ENCODE assay signal across 13 cellular contexts in the genomic region with DNA sequence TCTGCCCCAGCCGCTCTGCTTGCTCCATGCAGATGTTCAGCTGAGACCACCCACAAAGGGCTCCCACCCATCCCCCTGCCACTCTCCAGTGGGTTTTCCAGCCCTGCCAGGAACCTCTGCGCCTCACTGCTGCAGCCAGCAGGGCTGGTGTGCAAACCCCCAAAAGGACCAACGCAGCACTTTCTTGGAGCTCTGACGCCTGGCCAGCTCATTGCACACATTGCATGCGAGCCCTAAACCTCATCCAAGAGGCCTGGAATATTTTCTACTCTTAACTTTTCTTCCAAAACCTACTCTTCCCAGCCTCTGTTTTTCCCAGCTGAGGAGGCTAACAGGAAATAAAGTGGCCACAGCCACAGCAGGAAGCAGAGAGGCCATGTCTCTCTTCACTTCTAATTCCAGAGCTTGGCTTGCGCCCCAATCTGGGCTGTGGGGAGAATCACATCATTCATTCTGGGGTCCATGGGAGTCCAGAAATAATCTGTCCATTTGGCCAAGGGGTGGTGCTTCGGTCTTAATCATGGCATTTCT. TPM values are rescaled to one million over a fixed set of nuclear protein-coding genes. Genes with fewer than 3 reads are reported as not detected.
DNase-seq lines count a peak whose midpoint lies in the region; ATAC-seq and TF ChIP-seq lines count a peak whose summit lies in the region.
"Had no signal": no experiment of that assay in that cellular context is flagged by ENCODE, and none has a peak within 500 bp of the region (broad histone marks: within the 10 kb centered on the region; RNA-seq: fewer than 3 reads in every experiment).

No MANE protein-coding gene starts in this region.

- no peak overlapping the region for H3K27ac Mint-ChIP-seq in activated CD4-positive, alpha-beta T cell treated with anti-CD3 and anti-CD28 coated beads, Interleukin-2, amount 10 ng/mL, durations not matched to agents 7 days and 5 days
- H3K27ac Mint-ChIP-seq: activated CD8-positive, alpha-beta T cell treated with anti-CD3 and anti-CD28 coated beads, Interleukin-2, amount 10 ng/mL, durations not matched to agents 7 days and 5 days; dendritic cell treated with granulocyte-macrophage colony-stimulating factor and Interleukin-4, amounts not matched to agents 40 ng/mL and 50 ng/mL, for 4 days had no signal

- H3K27me3 Mint-ChIP-seq in activated CD4-positive, alpha-beta T cell treated with anti-CD3 and anti-CD28 coated beads, Interleukin-2, amount 10 ng/mL, durations not matched to agents 7 days and 5 days, result peaks cover 17% of the 10 kb centered on the region

- H3K27ac ChIP-seq in ascending aorta (peak overlapping the region; percentile 69 to 77), right atrium auricular region (peak overlapping the region; percentile 65 to 70), stomach (peak overlapping the region; percentile 18 to 73 (median 57))

- intact Hi-C loops in ascending aorta (cut with DNase I), result loop anchor here (2.0 kb wide), 1 partner anchor 22 kb away; no protein-coding TSS in a partner anchor
- intact Hi-C loops in stomach (cut with DNase I; ENCODE audit: low total_unique reads), result no loop called here

- no peaks in the 10 kb centered on the region for H3K9me3 Mint-ChIP-seq in activated CD4-positive, alpha-beta T cell treated with anti-CD3 and anti-CD28 coated beads, Interleukin-2, amount 10 ng/mL, durations not matched to agents 7 days and 5 days
- H3K9me3 Mint-ChIP-seq: dendritic cell treated with granulocyte-macrophage colony-stimulating factor and Interleukin-4, amounts not matched to agents 40 ng/mL and 50 ng/mL, for 4 days had no signal

- POLR2A ChIA-PET in activated CD4-positive, alpha-beta T cell treated with anti-CD3 and anti-CD28 coated beads, Interleukin-2, amount 10 ng/mL, durations not matched to agents 7 days and 5 days (lab: Charles Lee), result no interaction called here

- DNase-seq in ELR (ENCODE audit: low read depth), result peak; percentile 63
- no peak for DNase-seq in ascending aorta (ENCODE audit: low spot score in 2 of 2)
- DNase-seq in right atrium auricular region (ENCODE audit: low spot score), result no peak
- DNase-seq in stomach, result no peak
- no peak for DNase-seq in activated CD4-positive, alpha-beta T cell treated with anti-CD3 and anti-CD28 coated beads, Interleukin-2, amount 10 ng/mL, durations not matched to agents 7 days and 5 days
- no peak for DNase-seq in activated CD4-positive, CD25-positive, alpha-beta regulatory T cell treated with anti-CD3 and anti-CD28 coated beads, Interleukin-2, amount 50 U/mL, for 72 hours
- DNase-seq: activated CD8-positive, alpha-beta T cell treated with anti-CD3 and anti-CD28 coated beads, Interleukin-2, amount 10 ng/mL, durations not matched to agents 7 days and 5 days; activated naive CD4-positive, alpha-beta T cell treated with anti-CD3 and anti-CD28 coated beads, Interleukin-2, amount 50 U/mL, for 16 hours; nucleus accumbens; T-helper 9 cell had no signal

- TF ChIP-seq CTCF in ascending aorta (IDR thresholded peaks at IDR 0.05) (no peak), right atrium auricular region (IDR thresholded peaks at IDR 0.05) (no peak), stomach (IDR thresholded peaks at IDR 0.05) (no peak)

- 68 to 81% (median 78%) methylated on average over 7 of the region's 7 CpGs for WGBS in stomach, 5 donors

- ATAC-seq in GM21717 (IDR thresholded peaks at IDR 0.05; ENCODE audit: unreplicated experiment) (no peak), GM21786 (IDR thresholded peaks at IDR 0.05; ENCODE audit: unreplicated experiment) (no peak)
- ATAC-seq: activated CD8-positive, alpha-beta T cell treated with anti-CD3 and anti-CD28 coated beads, Interleukin-2, amount 10 ng/mL, durations not matched to agents 7 days and 5 days had no signal

- no peaks in the 10 kb centered on the region for H3K27me3 ChIP-seq in ascending aorta
- H3K27me3 ChIP-seq in right atrium auricular region, result no peaks in the 10 kb centered on the region
- H3K27me3 ChIP-seq in stomach, result no peaks in the 10 kb centered on the region

- H3K4me1 ChIP-seq in ascending aorta, result peaks cover 0 to 27% of the 10 kb centered on the region in 2 donors
- H3K4me1 ChIP-seq in right atrium auricular region, result peaks cover 0 to 49% of the 10 kb centered on the region in 2 donors
- peaks cover 0 to 13% (median 3%) of the 10 kb centered on the region in 4 donors for H3K4me1 ChIP-seq in stomach

- CTCF ChIA-PET in activated CD4-positive, alpha-beta T cell treated with anti-CD3 and anti-CD28 coated beads, Interleukin-2, amount 10 ng/mL, durations not matched to agents 7 days and 5 days (lab: Charles Lee), result interaction anchor here (0.6 kb wide), 1 partner anchor 522 kb away, joined by 3 read pairs; no protein-coding TSS in a partner anchor

- no peak for TF ChIP-seq EP300 in stomach (IDR thresholded peaks at IDR 0.05)

- H3K9me3 ChIP-seq in ascending aorta (no peaks in the 10 kb centered on the region), right atrium auricular region (no peaks in the 10 kb centered on the region), stomach (no peaks in the 10 kb centered on the region)

- no peak for TF ChIP-seq POLR2A in stomach (IDR thresholded peaks at IDR 0.05)

- no peaks in the 10 kb centered on the region for H3K4me1 Mint-ChIP-seq in activated CD4-positive, alpha-beta T cell treated with anti-CD3 and anti-CD28 coated beads, Interleukin-2, amount 10 ng/mL, durations not matched to agents 7 days and 5 days

- H3K36me3 ChIP-seq in ascending aorta (no peaks in the 10 kb centered on the region), right atrium auricular region (no peaks in the 10 kb centered on the region), stomach (no peaks in the 10 kb centered on the region)

- H3K4me3 ChIP-seq in ascending aorta (no peak overlapping the region), right atrium auricular region (no peak overlapping the region), stomach (no peak overlapping the region)

- no peak overlapping the region for H3K4me3 Mint-ChIP-seq in activated CD4-positive, alpha-beta T cell treated with anti-CD3 and anti-CD28 coated beads, Interleukin-2, amount 10 ng/mL, durations not matched to agents 7 days and 5 days
- H3K4me3 Mint-ChIP-seq: activated CD8-positive, alpha-beta T cell treated with anti-CD3 and anti-CD28 coated beads, Interleukin-2, amount 10 ng/mL, durations not matched to agents 7 days and 5 days; dendritic cell treated with granulocyte-macrophage colony-stimulating factor and Interleukin-4, amounts not matched to agents 40 ng/mL and 50 ng/mL, for 4 days had no signal

- no peaks in the 10 kb centered on the region for H3K36me3 Mint-ChIP-seq in activated CD4-positive, alpha-beta T cell treated with anti-CD3 and anti-CD28 coated beads, Interleukin-2, amount 10 ng/mL, durations not matched to agents 7 days and 5 days (ENCODE audit: low read depth)

RNA-seq across cellular contexts. Expression of gene FAM170B, which starts 4.6 kb away (rescaled TPM):
- total RNA-seq in ascending aorta, result not detected
- not detected for total RNA-seq in right atrium auricular region
- not detected for total RNA-seq in stomach
- not detected for polyA plus RNA-seq in stomach
- not detected for total RNA-seq in activated CD4-positive, alpha-beta T cell treated with anti-CD3 and anti-CD28 coated beads, Interleukin-2, amount 10 ng/mL, durations not matched to agents 7 days and 5 days
- total RNA-seq: activated CD8-positive, alpha-beta T cell treated with anti-CD3 and anti-CD28 coated beads, Interleukin-2, amount 10 ng/mL, durations not matched to agents 7 days and 5 days had no signal

RNA-seq across cellular contexts. Expression of gene VSTM4, which starts 23.1 kb away (rescaled TPM):
- total RNA-seq in ascending aorta (17.7 TPM), right atrium auricular region (10 to 100 TPM; 17.6 to 22.7 TPM), stomach (10 to 100 TPM in 2 of 5 donors, 1 to 10 TPM in 2, under 1 TPM in 1; 0.58 to 23.1 (median 3.8) TPM)
- polyA plus RNA-seq in stomach, result 1 to 10 TPM; 2.1 to 3.1 (median 2.1) TPM
- total RNA-seq in activated CD4-positive, alpha-beta T cell treated with anti-CD3 and anti-CD28 coated beads, Interleukin-2, amount 10 ng/mL, durations not matched to agents 7 days and 5 days, result under 1 TPM; 0.12 to 0.15 TPM
- total RNA-seq: activated CD8-positive, alpha-beta T cell treated with anti-CD3 and anti-CD28 coated beads, Interleukin-2, amount 10 ng/mL, durations not matched to agents 7 days and 5 days had no signal

RNA-seq across cellular contexts. Expression of gene TMEM273, which starts 49.8 kb away (rescaled TPM):
- total RNA-seq in ascending aorta, result 82.3 TPM
- 10 to 100 TPM; 14.3 to 14.8 TPM for total RNA-seq in right atrium auricular region
- 10 to 100 TPM in 1 of 5 donors, 1 to 10 TPM in 3, under 1 TPM in 1; 0.89 to 72.9 (median 2.9) TPM for total RNA-seq in stomach
- 1 to 10 TPM; 6.3 to 9.3 (median 6.5) TPM for polyA plus RNA-seq in stomach
- total RNA-seq in activated CD4-positive, alpha-beta T cell treated with anti-CD3 and anti-CD28 coated beads, Interleukin-2, amount 10 ng/mL, durations not matched to agents 7 days and 5 days, result 10 to 100 TPM; 12.5 to 14.0 TPM
